Comparison of ENCODE assay signal across 8 cellular contexts in the genomic region with DNA sequence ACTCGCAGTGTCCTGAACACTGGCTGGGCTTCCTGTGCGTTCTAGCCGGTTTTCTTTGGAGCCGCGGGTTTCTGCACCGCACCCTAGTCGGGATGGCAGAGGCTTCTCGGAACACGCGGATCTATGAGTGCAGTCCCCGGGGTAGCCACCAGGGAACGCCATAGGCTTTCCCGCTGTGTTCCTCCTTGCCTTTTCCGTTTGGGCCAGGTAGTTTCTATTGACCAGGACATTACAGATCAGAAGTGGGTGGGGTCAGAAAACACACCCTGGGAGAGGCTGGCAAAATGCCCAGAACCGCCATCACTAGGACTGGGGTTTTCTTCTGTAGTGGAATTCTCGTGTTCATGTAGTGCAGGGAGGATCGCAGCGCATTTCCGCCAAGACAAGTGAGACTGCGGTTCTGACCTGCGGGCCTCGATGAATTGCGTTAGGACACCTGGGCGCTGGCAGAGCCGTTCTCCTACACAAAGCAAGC.
DNase-seq lines count a peak whose midpoint lies in the region; ATAC-seq and TF ChIP-seq lines count a peak whose summit lies in the region.
"Not testable (repeated sequence)": the region's sequence is repeated elsewhere in the genome, so short reads cannot be mapped to it uniquely, and the experiment has no call there.

No MANE protein-coding gene starts in this region.

- H3K36me3 ChIP-seq in iPS-15b (ENCODE audit: control insufficient read depth, insufficient read depth, low read length); neutrophil: not testable (repeated sequence)

- H3K36me3 Mint-ChIP-seq in T-helper 17 cell (ENCODE audit: low read depth); activated T-helper 2 cell treated with anti-CD3 and anti-CD28 coated beads, Interferon-gamma antibody, Interleukin-2, Interleukin-4, amounts not matched to agents 10 μg/mL and 5 μg/mL and 100 μg/mL, durations not matched to agents 14 hours and 24 hours and 36 hours (ENCODE audit: low read depth): not testable (repeated sequence)

- intact Hi-C loops in activated T-helper 2 cell treated with anti-CD3 and anti-CD28 coated beads, Interferon-gamma antibody, Interleukin-2, Interleukin-4, amounts not matched to agents 10 μg/mL and 5 μg/mL and 100 μg/mL, durations not matched to agents 14 hours and 24 hours and 36 hours (cut with micrococcal nuclease) = not testable (repeated sequence)

- not testable (repeated sequence) for H3K9me3 ChIP-seq in T-helper 17 cell (ENCODE audit: control insufficient read depth, low read length, poor library complexity, severe bottlenecking); iPS-15b (ENCODE audit: control insufficient read depth, insufficient read depth, low read length); neutrophil

- peaks cover 22% of the 10 kb centered on the region for H3K27me3 Mint-ChIP-seq in T-helper 17 cell
- H3K27me3 Mint-ChIP-seq in activated T-helper 2 cell treated with anti-CD3 and anti-CD28 coated beads, Interferon-gamma antibody, Interleukin-2, Interleukin-4, amounts not matched to agents 10 μg/mL and 5 μg/mL and 100 μg/mL, durations not matched to agents 14 hours and 24 hours and 36 hours (ENCODE audit: low read depth) = peaks cover 25% of the 10 kb centered on the region
- H3K27me3 Mint-ChIP-seq in stimulated activated naive CD8-positive, alpha-beta T cell treated with anti-CD3 and anti-CD28 coated beads, Interleukin-15, amount 100 ng/mL, for 72 hours = peaks cover 15% of the 10 kb centered on the region

- TF ChIP-seq CTCF in neutrophil (IDR thresholded peaks at IDR 0.05) = peak; percentile 78

- H3K4me3 Mint-ChIP-seq in T-helper 17 cell = peak overlapping the region; percentile 94
- peak overlapping the region; percentile 77 for H3K4me3 Mint-ChIP-seq in activated T-helper 2 cell treated with anti-CD3 and anti-CD28 coated beads, Interferon-gamma antibody, Interleukin-2, Interleukin-4, amounts not matched to agents 10 μg/mL and 5 μg/mL and 100 μg/mL, durations not matched to agents 14 hours and 24 hours and 36 hours (ENCODE audit: low read depth)
- H3K4me3 Mint-ChIP-seq in stimulated activated naive CD8-positive, alpha-beta T cell treated with anti-CD3 and anti-CD28 coated beads, Interleukin-15, amount 100 ng/mL, for 72 hours = peak overlapping the region; percentile 77 to 88

- not testable (repeated sequence) for H3K9me3 Mint-ChIP-seq in activated T-helper 2 cell treated with anti-CD3 and anti-CD28 coated beads, Interferon-gamma antibody, Interleukin-2, Interleukin-4, amounts not matched to agents 10 μg/mL and 5 μg/mL and 100 μg/mL, durations not matched to agents 14 hours and 24 hours and 36 hours; stimulated activated naive CD8-positive, alpha-beta T cell treated with anti-CD3 and anti-CD28 coated beads, Interleukin-15, amount 100 ng/mL, for 72 hours

- peaks cover 24% of the 10 kb centered on the region for H3K4me1 Mint-ChIP-seq in T-helper 17 cell
- peaks cover 41% of the 10 kb centered on the region for H3K4me1 Mint-ChIP-seq in activated T-helper 2 cell treated with anti-CD3 and anti-CD28 coated beads, Interferon-gamma antibody, Interleukin-2, Interleukin-4, amounts not matched to agents 10 μg/mL and 5 μg/mL and 100 μg/mL, durations not matched to agents 14 hours and 24 hours and 36 hours (ENCODE audit: low read depth)
- H3K4me1 Mint-ChIP-seq in stimulated activated naive CD8-positive, alpha-beta T cell treated with anti-CD3 and anti-CD28 coated beads, Interleukin-15, amount 100 ng/mL, for 72 hours = peaks cover 59% of the 10 kb centered on the region

- H3K27me3 ChIP-seq in iPS-15b (ENCODE audit: control insufficient read depth, insufficient read depth, low read length) (peaks cover 15% of the 10 kb centered on the region), neutrophil (peaks cover 72% of the 10 kb centered on the region)

- H3K4me1 ChIP-seq in iPS-15b (ENCODE audit: control insufficient read depth, insufficient read depth, low read length) = not testable (repeated sequence)
- H3K4me1 ChIP-seq in neutrophil (ENCODE audit: control insufficient read depth in 1 of 2, insufficient read depth in 1 of 2, low read depth in 1 of 2, low read length in 1 of 2) = peaks cover 15 to 18% of the 10 kb centered on the region in 2 experiments

- not testable (repeated sequence) for H3K9ac ChIP-seq in iPS-15b (ENCODE audit: low read depth, low read length)

- not testable (repeated sequence) for H3K27ac ChIP-seq in neutrophil

- ATAC-seq in T-helper 17 cell = peak; percentile 23
- ATAC-seq in stimulated activated naive CD8-positive, alpha-beta T cell treated with anti-CD3 and anti-CD28 coated beads, Interleukin-15, amount 100 ng/mL, for 72 hours = not testable (repeated sequence)

- DNase-seq in DMS153 treated with DMSO at 0.1 percent for 48 hours (lab: John Stamatoyannopoulos, UW; ENCODE audit: unreplicated experiment) = peak; percentile 71
- peak; percentile 40 for DNase-seq in LHCN-M2 (ENCODE audit: low read depth)
- DNase-seq in T-helper 17 cell = peak in 2 of 3 donors; percentile 27
- DNase-seq in activated T-helper 2 cell treated with anti-CD3 and anti-CD28 coated beads, Interferon-gamma antibody, Interleukin-2, Interleukin-4, amounts not matched to agents 10 μg/mL and 5 μg/mL and 100 μg/mL, durations not matched to agents 14 hours and 24 hours and 36 hours (ENCODE audit: low spot score) = peak; percentile 26
- DNase-seq in ecto neural progenitor cell (ENCODE audit: low spot score) = peak; percentile 53
- peak; percentile 45 to 64 for DNase-seq in stimulated activated naive CD8-positive, alpha-beta T cell treated with anti-CD3 and anti-CD28 coated beads, Interleukin-15, amount 100 ng/mL, for 72 hours

- peak overlapping the region; percentile 76 for H3K4me3 ChIP-seq in iPS-15b (ENCODE audit: low read depth, low read length)
- H3K4me3 ChIP-seq in neutrophil (ENCODE audit: low read depth in 1 of 2, low read length in 1 of 2) = peak overlapping the region; percentile 58 to 62

- peak overlapping the region; percentile 79 for H3K27ac Mint-ChIP-seq in T-helper 17 cell
- not testable (repeated sequence) for H3K27ac Mint-ChIP-seq in activated T-helper 2 cell treated with anti-CD3 and anti-CD28 coated beads, Interferon-gamma antibody, Interleukin-2, Interleukin-4, amounts not matched to agents 10 μg/mL and 5 μg/mL and 100 μg/mL, durations not matched to agents 14 hours and 24 hours and 36 hours
- H3K27ac Mint-ChIP-seq in stimulated activated naive CD8-positive, alpha-beta T cell treated with anti-CD3 and anti-CD28 coated beads, Interleukin-15, amount 100 ng/mL, for 72 hours = peak overlapping the region; percentile 4 to 81
